In the genomic region with DNA sequence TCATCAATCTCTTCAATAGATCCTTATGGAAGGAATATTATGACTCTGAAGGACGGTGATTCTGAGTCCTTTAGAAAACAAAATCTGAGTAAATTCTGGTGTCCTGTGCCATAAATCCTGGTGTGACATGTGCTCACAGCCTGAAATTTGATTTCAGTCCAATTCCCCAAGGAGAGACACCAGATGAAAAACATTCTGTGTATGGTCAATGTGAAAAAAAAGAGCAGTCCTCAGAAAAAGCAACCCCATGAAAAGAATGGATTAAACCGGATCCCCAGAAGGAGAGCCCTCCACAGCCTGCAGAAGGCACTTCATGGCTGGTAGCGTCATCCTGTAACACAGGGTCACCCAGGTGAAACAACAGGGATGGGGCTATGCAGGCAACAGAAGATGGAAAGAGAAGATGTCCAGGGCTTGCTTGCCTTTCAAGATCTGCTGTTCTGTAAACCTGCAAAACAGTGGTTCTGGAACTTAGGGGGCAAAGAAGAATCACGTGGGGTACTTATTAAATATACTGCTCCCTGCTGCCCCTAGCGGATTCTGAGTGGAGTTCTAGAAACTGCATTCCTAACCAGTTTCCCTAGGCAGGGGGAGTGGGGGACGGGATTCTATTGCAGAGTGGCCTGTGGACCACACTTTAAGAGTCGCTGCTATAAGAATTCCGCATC, we compare ENCODE assay signal across 7 cellular contexts.
DNase-seq lines count a peak whose midpoint lies in the region; FAIRE-seq and TF ChIP-seq lines count a peak whose summit lies in the region.

No MANE protein-coding gene starts in this region.

- TF ChIP-seq CTCF in GM12865 (IDR thresholded peaks at IDR 0.05; ENCODE audit: insufficient read depth, low read depth, low read length, missing control alignments) (peak; percentile 58), NB4 (IDR thresholded peaks at IDR 0.05; ENCODE audit: low read depth, low read length) (peak; percentile 54), cardiac muscle cell (IDR thresholded peaks at IDR 0.05; ENCODE audit: low read depth, low read length) (peak; percentile 62)

- no peaks in the 10 kb centered on the region for H3K36me3 ChIP-seq in cardiac muscle cell

- DNase-seq in GM12865 (ENCODE audit: low read depth) (peak; percentile 47), H54 (ENCODE audit: insufficient read length, low spot score) (peak; percentile 33), NB4 (ENCODE audit: low read depth) (peak; percentile 46), activated T-cell treated with anti-CD3 and anti-CD28 coated beads for 4 hours (peak; percentile 3), cardiac muscle cell (ENCODE audit: low read depth in 1 of 2, low spot score in 1 of 2) (peak; percentile 27 to 68), pons (ENCODE audit: low spot score) (peak; percentile 65), midbrain (lab: John Stamatoyannopoulos, UW) (no peak)

- H3K27ac ChIP-seq in cardiac muscle cell: no peak overlapping the region

- TF ChIP-seq POLR2A in H54 (IDR thresholded peaks at IDR 0.05; ENCODE audit: low read depth, low read length) (no peak), NB4 (IDR thresholded peaks at IDR 0.05; ENCODE audit: extremely low read depth, insufficient read length) (no peak)

- no peaks in the 10 kb centered on the region for H3K9me3 ChIP-seq in cardiac muscle cell (ENCODE audit: low read depth)

- H3K4me1 ChIP-seq in cardiac muscle cell (ENCODE audit: low read depth): no peaks in the 10 kb centered on the region

- FAIRE-seq in H54 (lab: Jason Lieb, UNC): no peak

- no peaks in the 10 kb centered on the region for H3K27me3 ChIP-seq in cardiac muscle cell

- H3K4me3 ChIP-seq in GM12865 (ENCODE audit: low read depth, low read length): no peak overlapping the region
- H3K4me3 ChIP-seq in NB4 (ENCODE audit: low read depth, low read length): no peak overlapping the region
- no peak overlapping the region for H3K4me3 ChIP-seq in cardiac muscle cell
